Comparison of ENCODE assay signal across 25 cellular contexts in genomic region chr16:3498988-3499387, GRCh38. TPM values are rescaled to one million over a fixed set of nuclear protein-coding genes. Genes with fewer than 3 reads are reported as not detected.
"Had no signal": no experiment of that assay in that cellular context is flagged by ENCODE, and none has a peak within 500 bp of the region (broad histone marks: within the 10 kb centered on the region; RNA-seq: fewer than 3 reads in every experiment).

No MANE protein-coding gene starts in this region.

- H3K27ac Mint-ChIP-seq: WTC11 had no signal

- H3K9me3 ChIP-seq: ovary, thoracic aorta, upper lobe of left lung had no signal

- H3K36me3 Mint-ChIP-seq: activated CD4-positive, alpha-beta memory T cell treated with anti-CD3 and anti-CD28 coated beads for 36 hours; brain; stimulated activated naive B cell treated with anti-CD40 and anti-IgM and Interleukin-4, amounts not matched to agents 10 μg/mL and 1 μg/mL and 100 μg/mL, for 72 hours; WTC11 had no signal

- H3K27ac ChIP-seq: coronary artery, foreskin keratinocyte, ovary, thoracic aorta, upper lobe of left lung had no signal

- FAIRE-seq: keratinocyte, TTC549 had no signal

- H3K9me3 Mint-ChIP-seq: activated CD4-positive, alpha-beta memory T cell treated with anti-CD3 and anti-CD28 coated beads for 36 hours; stimulated activated naive B cell treated with anti-CD40 and anti-IgM and Interleukin-4, amounts not matched to agents 10 μg/mL and 1 μg/mL and 100 μg/mL, for 72 hours; T-helper 2 cell treated with Interferon-gamma antibody and Interleukin-4, amounts not matched to agents 5 μg/mL and 100 μg/mL, for 36 hours; WTC11 had no signal

- H3K27me3 ChIP-seq: foreskin keratinocyte, ovary, upper lobe of left lung had no signal

- H3K4me3 ChIP-seq: coronary artery, ovary, thoracic aorta had no signal

- ATAC-seq: foreskin keratinocyte; left lobe of liver; stimulated activated naive B cell treated with anti-CD40 and anti-IgM and Interleukin-4, amounts not matched to agents 10 μg/mL and 1 μg/mL and 100 μg/mL, for 72 hours; WTC11 had no signal

- H3K4me3 Mint-ChIP-seq: WTC11 had no signal

- H3K36me3 ChIP-seq: ovary, thoracic aorta, upper lobe of left lung had no signal

- H3K4me1 ChIP-seq: foreskin keratinocyte had no signal

- DNase-seq: activated CD4-positive, alpha-beta memory T cell treated with anti-CD3 and anti-CD28 coated beads for 36 hours; activated CD4-positive, alpha-beta T cell treated with anti-CD3 and anti-CD28 coated beads for 4 hours; activated gamma-delta T cell; amygdala; central memory CD4-positive, alpha-beta T cell; foreskin keratinocyte; glutamatergic neuron; hippocampal formation; mammary epithelial cell; midbrain; stimulated activated naive B cell treated with anti-CD40 and anti-IgM and Interleukin-4, amounts not matched to agents 10 μg/mL and 1 μg/mL and 100 μg/mL, for 72 hours had no signal

- H3K27me3 Mint-ChIP-seq: activated CD4-positive, alpha-beta memory T cell treated with anti-CD3 and anti-CD28 coated beads for 36 hours; activated naive CD8-positive, alpha-beta T cell; stimulated activated naive B cell treated with anti-CD40 and anti-IgM and Interleukin-4, amounts not matched to agents 10 μg/mL and 1 μg/mL and 100 μg/mL, for 72 hours had no signal

RNA-seq across cellular contexts. Expression of gene C16orf90, which starts 3.7 kb away (rescaled TPM):
- total RNA-seq: activated CD4-positive, alpha-beta memory T cell treated with anti-CD3 and anti-CD28 coated beads for 36 hours; epithelial cell of proximal tubule; fibroblast of lung; foreskin keratinocyte; left lobe of liver; mammary epithelial cell; ovary; SK-MEL-5; thoracic aorta; upper lobe of left lung; WTC11 had no signal
- polyA plus RNA-seq: fibroblast of lung, foreskin keratinocyte, keratinocyte, mammary epithelial cell, ovary had no signal
